In genomic region chr1:39509360-39510009, GRCh38 we compare ENCODE assay signal across 8 cellular contexts. TPM values are rescaled to one million over a fixed set of nuclear protein-coding genes. Genes with fewer than 3 reads are reported as not detected.
DNase-seq lines count a peak whose midpoint lies in the region; ATAC-seq and TF ChIP-seq lines count a peak whose summit lies in the region.

No MANE protein-coding gene starts in this region.

- peak; percentile 85 for DNase-seq in GM12865 (ENCODE audit: low read depth)
- DNase-seq in RPMI8226 = peak; percentile 88
- peak; percentile 4 for DNase-seq in iPS-NIHi7 (ENCODE audit: extremely low spot score)
- DNase-seq in NCI-H1930 (lab: John Stamatoyannopoulos, UW) = no peak
- no peak for DNase-seq in hepatic stellate cell (ENCODE audit: low spot score)
- DNase-seq in mesothelial cell of epicardium (ENCODE audit: low spot score in 2 of 2, unreplicated experiment in 2 of 2) = no peak
- no peak for DNase-seq in erythroblast (lab: John Stamatoyannopoulos, UW)

- H3K4me3 ChIP-seq in GM12865 (ENCODE audit: low read depth, low read length) = no peak overlapping the region

- H3K4me1 Mint-ChIP-seq in mesothelial cell of epicardium = no peaks in the 10 kb centered on the region

- TF ChIP-seq CTCF in GM12865 (IDR thresholded peaks at IDR 0.05; ENCODE audit: insufficient read depth, low read depth, low read length, missing control alignments) (no peak), mesothelial cell of epicardium (IDR thresholded peaks at IDR 0.05; ENCODE audit: unreplicated experiment) (no peak)

- no peak for TF ChIP-seq POLR2A in erythroblast (IDR thresholded peaks at IDR 0.05; ENCODE audit: low read length)

- no peak overlapping the region for H3K27ac Mint-ChIP-seq in mesothelial cell of epicardium

- no peaks in the 10 kb centered on the region for H3K9me3 Mint-ChIP-seq in mesothelial cell of epicardium

- peak; percentile 44 for ATAC-seq in GM21576 (IDR thresholded peaks at IDR 0.05; ENCODE audit: unreplicated experiment)

- no peak overlapping the region for H3K4me3 Mint-ChIP-seq in mesothelial cell of epicardium

- H3K36me3 Mint-ChIP-seq in mesothelial cell of epicardium = no peaks in the 10 kb centered on the region

- H3K27me3 Mint-ChIP-seq in mesothelial cell of epicardium (ENCODE audit: low read depth) = peaks cover 15% of the 10 kb centered on the region

RNA-seq across cellular contexts. Expression of gene BMP8A, which starts 18.0 kb away (rescaled TPM):
- 0.27 TPM in 1 of 3 replicates, not detected in the others for total RNA-seq in mesothelial cell of epicardium

Comparison
In these comparisons a context has a peak if more than half of its experiments do, and no peak if none do; other contexts are left out.
1. DNase-seq: peak in GM12865 (single experiment), RPMI8226 (single experiment) and iPS-NIHi7 (single experiment); none in NCI-H1930 (0 of 2), hepatic stellate cell (single experiment), mesothelial cell of epicardium (0 of 2) and erythroblast (0 of 2).